In the genomic region with DNA sequence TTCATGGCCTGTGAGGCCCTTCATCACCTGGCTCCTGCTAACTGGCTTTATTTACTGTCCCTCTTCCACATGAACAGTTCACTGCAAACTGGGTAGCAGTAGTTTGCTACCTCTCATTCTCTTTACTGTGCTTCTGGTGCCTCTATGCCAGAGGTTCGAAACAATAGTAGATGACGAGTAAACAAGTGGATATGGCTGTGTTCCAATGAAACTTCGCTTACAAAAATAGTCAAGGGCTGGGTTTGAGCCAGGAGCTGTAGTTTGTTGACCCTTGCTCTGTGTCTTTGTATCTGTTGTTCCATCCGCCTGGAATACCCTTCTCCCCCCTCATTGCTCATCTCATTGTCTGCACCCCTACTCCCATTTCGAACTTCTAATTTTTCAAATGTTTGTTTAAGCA, we compare ENCODE assay signal across 26 cellular contexts.
DNase-seq lines count a peak whose midpoint lies in the region; ATAC-seq and TF ChIP-seq lines count a peak whose summit lies in the region.
"Had no signal": no experiment of that assay in that cellular context is flagged by ENCODE, and none has a peak within 500 bp of the region (broad histone marks: within the 10 kb centered on the region; RNA-seq: fewer than 3 reads in every experiment).

No MANE protein-coding gene starts in this region.

- no peak overlapping the region for H3K27ac ChIP-seq in neural progenitor cell
- H3K27ac ChIP-seq: C4-2B, colonic mucosa, esophagus muscularis mucosa, left lung, SK-N-MC, VCaP had no signal

- H3F3A ChIP-seq in neural progenitor cell (ENCODE audit: low read depth): no peaks in the 10 kb centered on the region

- no peak overlapping the region for H3K4me2 ChIP-seq in neural progenitor cell

- H3K27me3 ChIP-seq in neural progenitor cell: no peaks in the 10 kb centered on the region
- H3K27me3 ChIP-seq: colonic mucosa, esophagus muscularis mucosa, left lung, MG63 had no signal

- peak overlapping the region; percentile 37 for H2AFZ ChIP-seq in neural progenitor cell (replicated peaks)

- no peak overlapping the region for H3K4me3 ChIP-seq in neural progenitor cell
- H3K4me3 ChIP-seq: colonic mucosa, esophagus muscularis mucosa, K562, left lung, MG63, SK-N-MC had no signal

- no peak for TF ChIP-seq CTCF in neural progenitor cell (IDR thresholded peaks at IDR 0.05)

- H3K36me3 ChIP-seq in neural progenitor cell: no peaks in the 10 kb centered on the region
- H3K36me3 ChIP-seq: colonic mucosa, esophagus muscularis mucosa, left lung, MG63 had no signal

- no peaks in the 10 kb centered on the region for H3K27me3 Mint-ChIP-seq in neural progenitor cell (ENCODE audit: insufficient read depth, low read depth)
- H3K27me3 Mint-ChIP-seq: activated CD4-positive, alpha-beta T cell treated with anti-CD3 and anti-CD28 coated beads, Interleukin-2, amount 10 ng/mL, durations not matched to agents 24 days and 14 days; effector memory CD8-positive, alpha-beta T cell had no signal

- no peaks in the 10 kb centered on the region for H3K4me1 Mint-ChIP-seq in neural progenitor cell
- H3K4me1 Mint-ChIP-seq: activated CD4-positive, alpha-beta T cell treated with anti-CD3 and anti-CD28 coated beads, Interleukin-2, amount 10 ng/mL, durations not matched to agents 24 days and 14 days; activated naive CD4-positive, alpha-beta T cell treated with anti-CD3 and anti-CD28 coated beads, Interleukin-2, amount 50 U/mL, for 24 hours; immature natural killer cell; naive B cell had no signal

- peaks cover 42% of the 10 kb centered on the region for H3K9me3 Mint-ChIP-seq in neural progenitor cell
- H3K9me3 Mint-ChIP-seq: activated CD4-positive, alpha-beta T cell treated with anti-CD3 and anti-CD28 coated beads, Interleukin-2, amount 10 ng/mL, durations not matched to agents 24 days and 14 days; activated naive CD4-positive, alpha-beta T cell treated with anti-CD3 and anti-CD28 coated beads, Interleukin-2, amount 50 U/mL, for 24 hours; activated T-helper 1 cell treated with anti-CD3 and anti-CD28 coated beads, Interleukin-12 subunit alpha, Interleukin-12 subunit beta, Interleukin-2, Interleukin-4 antibody, amounts not matched to agents 30 ng/mL and 10 ng/mL and 1 ng/mL, durations not matched to agents 14 hours and 24 hours and 36 hours had no signal

- no peak overlapping the region for H3K9ac ChIP-seq in neural progenitor cell

- H3K79me2 ChIP-seq in neural progenitor cell (ENCODE audit: low read depth): no peaks in the 10 kb centered on the region

- no peaks in the 10 kb centered on the region for H4K20me1 ChIP-seq in neural progenitor cell (ENCODE audit: low read depth)

- peaks cover 16% of the 10 kb centered on the region for H3K36me3 Mint-ChIP-seq in neural progenitor cell
- H3K36me3 Mint-ChIP-seq: activated naive CD4-positive, alpha-beta T cell treated with anti-CD3 and anti-CD28 coated beads, Interleukin-2, amount 50 U/mL, for 24 hours; immature natural killer cell; naive B cell had no signal

- H3K4me3 Mint-ChIP-seq in neural progenitor cell: no peak overlapping the region
- H3K4me3 Mint-ChIP-seq: activated CD4-positive, alpha-beta T cell treated with anti-CD3 and anti-CD28 coated beads, Interleukin-2, amount 10 ng/mL, durations not matched to agents 24 days and 14 days; activated naive CD4-positive, alpha-beta T cell treated with anti-CD3 and anti-CD28 coated beads, Interleukin-2, amount 50 U/mL, for 24 hours; activated T-helper 1 cell treated with anti-CD3 and anti-CD28 coated beads, Interleukin-12 subunit alpha, Interleukin-12 subunit beta, Interleukin-2, Interleukin-4 antibody, amounts not matched to agents 30 ng/mL and 10 ng/mL and 1 ng/mL, durations not matched to agents 14 hours and 24 hours and 36 hours; effector memory CD8-positive, alpha-beta T cell; immature natural killer cell; naive B cell had no signal

- H3K4me1 ChIP-seq in neural progenitor cell: no peaks in the 10 kb centered on the region
- H3K4me1 ChIP-seq: colonic mucosa, esophagus muscularis mucosa, left lung had no signal

- DNase-seq in NCI-H1105 treated with DMSO at 0.1 percent for 48 hours (lab: John Stamatoyannopoulos, UW): peak; percentile 100
- peak; percentile 91 to 99 for DNase-seq in NCI-H2081 (lab: John Stamatoyannopoulos, UW)
- DNase-seq in NCI-H510A (lab: John Stamatoyannopoulos, UW): peak; percentile 93
- no peak for DNase-seq in neural progenitor cell (ENCODE audit: low spot score)
- no peak for DNase-seq in SKM-1 (lab: John Stamatoyannopoulos, UW; ENCODE audit: unreplicated experiment)
- DNase-seq in NCI-H524 (lab: John Stamatoyannopoulos, UW): no peak
- DNase-seq: activated CD4-positive, alpha-beta T cell treated with anti-CD3 and anti-CD28 coated beads, Interleukin-2, amount 10 ng/mL, durations not matched to agents 24 days and 14 days; colonic mucosa; effector memory CD8-positive, alpha-beta T cell; foreskin melanocyte; hippocampal formation; immature natural killer cell; left lung; MG63; naive B cell; NCI-H446; T-helper 2 cell; trophoblast cell had no signal

- H3K27ac Mint-ChIP-seq in neural progenitor cell: peak overlapping the region; percentile 2
- H3K27ac Mint-ChIP-seq: activated CD4-positive, alpha-beta T cell treated with anti-CD3 and anti-CD28 coated beads, Interleukin-2, amount 10 ng/mL, durations not matched to agents 24 days and 14 days; activated naive CD4-positive, alpha-beta T cell treated with anti-CD3 and anti-CD28 coated beads, Interleukin-2, amount 50 U/mL, for 24 hours; activated T-helper 1 cell treated with anti-CD3 and anti-CD28 coated beads, Interleukin-12 subunit alpha, Interleukin-12 subunit beta, Interleukin-2, Interleukin-4 antibody, amounts not matched to agents 30 ng/mL and 10 ng/mL and 1 ng/mL, durations not matched to agents 14 hours and 24 hours and 36 hours; effector memory CD8-positive, alpha-beta T cell; immature natural killer cell; naive B cell had no signal

- no peak for ATAC-seq in HG03442 (IDR thresholded peaks at IDR 0.05; ENCODE audit: unreplicated experiment)
- ATAC-seq: effector memory CD8-positive, alpha-beta T cell; K562; left lung had no signal

- H3K9me3 ChIP-seq in neural progenitor cell (ENCODE audit: low read depth): no peaks in the 10 kb centered on the region
- H3K9me3 ChIP-seq: colonic mucosa, esophagus muscularis mucosa, left lung, MG63 had no signal

Comparison
In these comparisons a context has a peak if more than half of its experiments do, and no peak if none do; other contexts are left out.
1. DNase-seq: peak in NCI-H1105 treated with DMSO at 0.1 percent for 48 hours (single experiment), NCI-H2081 (2 of 2) and NCI-H510A (single experiment); none in neural progenitor cell (single experiment), SKM-1 (single experiment) and NCI-H524 (0 of 2).